In genomic region chr17:63275318-63275967, GRCh38 we compare ENCODE assay signal across 10 cellular contexts.
A peak's percentile ranks its signal among the peaks of the same experiment; 100 is the strongest.
DNase-seq lines count a peak whose midpoint lies in the region; ATAC-seq and TF ChIP-seq lines count a peak whose summit lies in the region.
"Had no signal": no experiment of that assay in that cellular context is flagged by ENCODE, and none has a peak within 500 bp of the region (broad histone marks: within the 10 kb centered on the region; RNA-seq: fewer than 3 reads in every experiment).

No MANE protein-coding gene starts in this region.

- H3K36me3 ChIP-seq in SJSA1 = no peaks in the 10 kb centered on the region

- TF ChIP-seq CTCF in activated CD8-positive, alpha-beta T cell treated with anti-CD3 and anti-CD28 coated beads for 36 hours (IDR thresholded peaks at IDR 0.05) = no peak

- intact Hi-C loops in activated CD8-positive, alpha-beta T cell treated with anti-CD3 and anti-CD28 coated beads for 36 hours (cut with micrococcal nuclease) = no loop called here

- H3K36me3 Mint-ChIP-seq in activated CD8-positive, alpha-beta T cell treated with anti-CD3 and anti-CD28 coated beads for 36 hours (ENCODE audit: low read depth) = peaks cover 1% of the 10 kb centered on the region
- H3K36me3 Mint-ChIP-seq in activated CD8-positive, alpha-beta T cell treated with anti-CD3 and anti-CD28 coated beads, Interleukin-2, amount 10 ng/mL, durations not matched to agents 7 days and 5 days (ENCODE audit: low read depth) = no peaks in the 10 kb centered on the region

- peak; percentile 51 for DNase-seq in activated CD8-positive, alpha-beta T cell treated with anti-CD3 and anti-CD28 coated beads for 36 hours
- DNase-seq in activated CD8-positive, alpha-beta T cell treated with anti-CD3 and anti-CD28 coated beads, Interleukin-2, amount 10 ng/mL, durations not matched to agents 7 days and 5 days = no peak
- DNase-seq in SJSA1 (ENCODE audit: low read depth in 1 of 2, low spot score in 2 of 2) = peak; percentile 81 to 86
- DNase-seq in foreskin melanocyte = peak; percentile 99
- peak; percentile 47 for DNase-seq in stimulated activated CD4-positive, alpha-beta T cell treated with anti-CD3 and anti-CD28 coated beads, Interleukin-4, amount 100 ng/mL, for 24 hours
- DNase-seq in NCI-H2171 (lab: John Stamatoyannopoulos, UW) = no peak
- DNase-seq: stimulated activated naive B cell treated with anti-CD40 and anti-IgM and Interleukin-4, amounts not matched to agents 10 μg/mL and 1 μg/mL and 100 μg/mL, for 72 hours had no signal

- peaks cover 31% of the 10 kb centered on the region for H3K4me1 ChIP-seq in SJSA1 (replicated peaks)

- peak overlapping the region; percentile 61 for H3K27ac ChIP-seq in SJSA1
- H3K27ac ChIP-seq: C4-2B had no signal

- no peak overlapping the region for H3K27ac Mint-ChIP-seq in activated CD8-positive, alpha-beta T cell treated with anti-CD3 and anti-CD28 coated beads for 36 hours
- H3K27ac Mint-ChIP-seq in activated CD8-positive, alpha-beta T cell treated with anti-CD3 and anti-CD28 coated beads, Interleukin-2, amount 10 ng/mL, durations not matched to agents 7 days and 5 days = no peak overlapping the region
- H3K27ac Mint-ChIP-seq: stimulated activated naive B cell treated with anti-CD40 and anti-IgM and Interleukin-4, amounts not matched to agents 10 μg/mL and 1 μg/mL and 100 μg/mL, for 72 hours had no signal

- no peak overlapping the region for H3K4me3 Mint-ChIP-seq in activated CD8-positive, alpha-beta T cell treated with anti-CD3 and anti-CD28 coated beads for 36 hours
- no peak overlapping the region for H3K4me3 Mint-ChIP-seq in activated CD8-positive, alpha-beta T cell treated with anti-CD3 and anti-CD28 coated beads, Interleukin-2, amount 10 ng/mL, durations not matched to agents 7 days and 5 days
- H3K4me3 Mint-ChIP-seq: stimulated activated naive B cell treated with anti-CD40 and anti-IgM and Interleukin-4, amounts not matched to agents 10 μg/mL and 1 μg/mL and 100 μg/mL, for 72 hours had no signal

- CTCF ChIA-PET in activated CD8-positive, alpha-beta T cell treated with anti-CD3 and anti-CD28 coated beads for 36 hours (lab: Charles Lee) = interaction anchor here (1.6 kb wide), 1 partner anchor 132 kb away, joined by 3 read pairs; no protein-coding TSS in a partner anchor
- CTCF ChIA-PET in activated CD8-positive, alpha-beta T cell treated with anti-CD3 and anti-CD28 coated beads, Interleukin-2, amount 10 ng/mL, durations not matched to agents 7 days and 5 days (lab: Charles Lee) = interaction anchor here (0.9 to 1.1 kb wide), 2 partner anchors 9 to 131 kb away, joined by 3 to 4 read pairs; no protein-coding TSS in a partner anchor

- H3K27me3 ChIP-seq in SJSA1 (replicated peaks) = no peaks in the 10 kb centered on the region

- 0 out of 2 replicates have a peak, but pooled peaks cover 2% of the 10 kb centered on the region for H3K9me3 ChIP-seq in SJSA1 (replicated peaks)

- POLR2A ChIA-PET in activated CD8-positive, alpha-beta T cell treated with anti-CD3 and anti-CD28 coated beads for 36 hours (lab: Charles Lee) = no interaction called here
- POLR2A ChIA-PET in activated CD8-positive, alpha-beta T cell treated with anti-CD3 and anti-CD28 coated beads, Interleukin-2, amount 10 ng/mL, durations not matched to agents 7 days and 5 days (lab: Charles Lee) = no interaction called here

- no peaks in the 10 kb centered on the region for H3K27me3 Mint-ChIP-seq in activated CD8-positive, alpha-beta T cell treated with anti-CD3 and anti-CD28 coated beads for 36 hours
- no peaks in the 10 kb centered on the region for H3K27me3 Mint-ChIP-seq in activated CD8-positive, alpha-beta T cell treated with anti-CD3 and anti-CD28 coated beads, Interleukin-2, amount 10 ng/mL, durations not matched to agents 7 days and 5 days (ENCODE audit: low read depth)
- H3K27me3 Mint-ChIP-seq: stimulated activated naive B cell treated with anti-CD40 and anti-IgM and Interleukin-4, amounts not matched to agents 10 μg/mL and 1 μg/mL and 100 μg/mL, for 72 hours had no signal

- peaks cover 37% of the 10 kb centered on the region for H3K4me1 Mint-ChIP-seq in activated CD8-positive, alpha-beta T cell treated with anti-CD3 and anti-CD28 coated beads for 36 hours (ENCODE audit: low read depth)
- H3K4me1 Mint-ChIP-seq in activated CD8-positive, alpha-beta T cell treated with anti-CD3 and anti-CD28 coated beads, Interleukin-2, amount 10 ng/mL, durations not matched to agents 7 days and 5 days (ENCODE audit: low read depth) = peaks cover 7% of the 10 kb centered on the region

- H3K9me3 Mint-ChIP-seq in activated CD8-positive, alpha-beta T cell treated with anti-CD3 and anti-CD28 coated beads for 36 hours = no peaks in the 10 kb centered on the region
- no peaks in the 10 kb centered on the region for H3K9me3 Mint-ChIP-seq in activated CD8-positive, alpha-beta T cell treated with anti-CD3 and anti-CD28 coated beads, Interleukin-2, amount 10 ng/mL, durations not matched to agents 7 days and 5 days (ENCODE audit: insufficient read depth)
- H3K9me3 Mint-ChIP-seq: stimulated activated naive B cell treated with anti-CD40 and anti-IgM and Interleukin-4, amounts not matched to agents 10 μg/mL and 1 μg/mL and 100 μg/mL, for 72 hours had no signal

- no peak overlapping the region for H3K4me3 ChIP-seq in SJSA1

- ATAC-seq in activated CD8-positive, alpha-beta T cell treated with anti-CD3 and anti-CD28 coated beads for 36 hours = peak; percentile 96
- no peak for ATAC-seq in activated CD8-positive, alpha-beta T cell treated with anti-CD3 and anti-CD28 coated beads, Interleukin-2, amount 10 ng/mL, durations not matched to agents 7 days and 5 days
- ATAC-seq in GM18498 (IDR thresholded peaks at IDR 0.05; ENCODE audit: unreplicated experiment) (no peak), HG03521 (IDR thresholded peaks at IDR 0.05; ENCODE audit: unreplicated experiment) (no peak)

Comparison
In these comparisons a context has a peak if more than half of its experiments do, and no peak if none do; other contexts are left out.
1. DNase-seq: peak in activated CD8-positive, alpha-beta T cell treated with anti-CD3 and anti-CD28 coated beads for 36 hours (single experiment), SJSA1 (2 of 2), foreskin melanocyte (single experiment) and stimulated activated CD4-positive, alpha-beta T cell treated with anti-CD3 and anti-CD28 coated beads, Interleukin-4, amount 100 ng/mL, for 24 hours (single experiment); none in activated CD8-positive, alpha-beta T cell treated with anti-CD3 and anti-CD28 coated beads, Interleukin-2, amount 10 ng/mL, durations not matched to agents 7 days and 5 days (single experiment) and NCI-H2171 (single experiment).